In the genomic region with DNA sequence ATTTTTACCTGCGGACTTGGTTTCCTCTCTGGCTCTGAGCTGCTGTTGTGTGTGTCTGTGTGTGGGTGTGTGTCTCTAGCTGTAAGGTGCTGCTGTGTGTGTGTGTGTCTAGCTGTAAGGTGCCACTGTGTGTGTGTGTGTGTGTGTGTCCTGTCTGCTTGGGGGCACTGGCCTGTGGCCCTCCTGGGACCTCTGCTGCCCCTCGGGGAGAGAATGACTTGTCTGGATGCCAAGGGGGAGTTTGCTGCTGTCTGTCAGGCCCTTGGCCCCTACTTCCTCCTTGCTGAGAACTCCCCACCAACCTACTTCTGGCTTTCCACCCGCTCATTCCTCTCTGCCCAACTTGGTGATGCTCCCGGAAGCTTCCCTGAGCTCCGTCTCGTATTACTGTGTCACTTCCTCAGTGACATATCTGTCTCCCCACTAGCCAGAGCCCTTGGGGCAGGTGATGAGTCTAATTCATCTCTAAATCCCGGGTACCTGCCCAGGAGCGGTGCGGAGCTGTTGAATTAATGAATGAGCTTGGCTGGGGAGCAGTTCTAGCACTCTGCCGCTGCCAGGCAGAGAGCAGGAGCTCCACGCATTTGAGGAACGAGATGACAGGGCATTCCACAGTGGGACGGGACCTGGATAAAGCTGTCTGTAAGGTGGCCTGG, we compare ENCODE assay signal across 11 cellular contexts. TPM values are rescaled to one million over a fixed set of nuclear protein-coding genes. Genes with fewer than 3 reads are reported as not detected.
DNase-seq lines count a peak whose midpoint lies in the region; ATAC-seq, FAIRE-seq and TF ChIP-seq lines count a peak whose summit lies in the region.
"Had no signal": no experiment of that assay in that cellular context is flagged by ENCODE, and none has a peak within 500 bp of the region (broad histone marks: within the 10 kb centered on the region; RNA-seq: fewer than 3 reads in every experiment).

No MANE protein-coding gene starts in this region.

- H3K27me3 Mint-ChIP-seq in activated naive CD4-positive, alpha-beta T cell treated with anti-CD3 and anti-CD28 coated beads for 36 hours (ENCODE audit: low read depth), result no peaks in the 10 kb centered on the region
- H3K27me3 Mint-ChIP-seq in activated T-helper 17 cell treated with anti-CD3 and anti-CD28 coated beads, Interleukin-2, amount 50 U/mL, for 72 hours, result no peaks in the 10 kb centered on the region

- intact Hi-C loops in activated naive CD4-positive, alpha-beta T cell treated with anti-CD3 and anti-CD28 coated beads for 36 hours (cut with micrococcal nuclease), result no loop called here
- intact Hi-C loops in lower leg skin (cut with DNase I; ENCODE audit: low total_unique reads), result no loop called here

- peaks cover 10% of the 10 kb centered on the region for H3K36me3 Mint-ChIP-seq in activated naive CD4-positive, alpha-beta T cell treated with anti-CD3 and anti-CD28 coated beads for 36 hours (ENCODE audit: low read depth)
- H3K36me3 Mint-ChIP-seq in activated T-helper 17 cell treated with anti-CD3 and anti-CD28 coated beads, Interleukin-2, amount 50 U/mL, for 72 hours (ENCODE audit: low read depth), result peaks cover 41% of the 10 kb centered on the region

- CTCF ChIA-PET in activated naive CD4-positive, alpha-beta T cell treated with anti-CD3 and anti-CD28 coated beads for 36 hours (lab: Charles Lee), result no interaction called here

- DNase-seq in activated naive CD4-positive, alpha-beta T cell treated with anti-CD3 and anti-CD28 coated beads for 36 hours, result no peak
- no peak for DNase-seq in activated naive CD4-positive, alpha-beta T cell treated with anti-CD3 and anti-CD28 coated beads, Interleukin-2, amount 50 U/mL, for 16 hours
- DNase-seq in lower leg skin (ENCODE audit: low spot score in 2 of 2) (peak; percentile 11 to 76), tibial nerve (ENCODE audit: low spot score in 2 of 2) (no peak), NCI-H1092 (lab: John Stamatoyannopoulos, UW) (no peak), RCC 7860 (ENCODE audit: low spot score) (no peak)
- DNase-seq: activated CD4-positive, alpha-beta T cell treated with anti-CD3 and anti-CD28 coated beads, Interleukin-2, amount 50 U/mL, for 48 hours; mammary epithelial cell had no signal

- peak; percentile 51 for ATAC-seq in activated T-helper 17 cell treated with anti-CD3 and anti-CD28 coated beads, Interleukin-2, amount 50 U/mL, for 72 hours (replicated peaks)
- no peak for ATAC-seq in HG02973 (IDR thresholded peaks at IDR 0.05; ENCODE audit: unreplicated experiment)

- H3K27ac Mint-ChIP-seq in activated naive CD4-positive, alpha-beta T cell treated with anti-CD3 and anti-CD28 coated beads for 36 hours, result peak overlapping the region; percentile 61
- peak overlapping the region; percentile 42 for H3K27ac Mint-ChIP-seq in activated T-helper 17 cell treated with anti-CD3 and anti-CD28 coated beads, Interleukin-2, amount 50 U/mL, for 72 hours

- WGBS in lower leg skin, 2 donors, result 64 to 67% methylated on average over 13 of the region's 13 CpGs
- WGBS in tibial nerve, 2 donors, result 61 to 63% methylated on average over 13 of the region's 13 CpGs

- no peak overlapping the region for H3K4me3 Mint-ChIP-seq in activated naive CD4-positive, alpha-beta T cell treated with anti-CD3 and anti-CD28 coated beads for 36 hours
- peak overlapping the region; percentile 3 for H3K4me3 Mint-ChIP-seq in activated T-helper 17 cell treated with anti-CD3 and anti-CD28 coated beads, Interleukin-2, amount 50 U/mL, for 72 hours

- H3K9me3 ChIP-seq in tibial nerve, result no peaks in the 10 kb centered on the region

- H3K4me3 ChIP-seq in lower leg skin (ENCODE audit: low read depth, poor library complexity, severe bottlenecking), result no peak overlapping the region
- no peak overlapping the region for H3K4me3 ChIP-seq in tibial nerve

- H3K27me3 ChIP-seq in tibial nerve, result no peaks in the 10 kb centered on the region

- H3K9me3 Mint-ChIP-seq in activated naive CD4-positive, alpha-beta T cell treated with anti-CD3 and anti-CD28 coated beads for 36 hours, result no peaks in the 10 kb centered on the region
- no peaks in the 10 kb centered on the region for H3K9me3 Mint-ChIP-seq in activated T-helper 17 cell treated with anti-CD3 and anti-CD28 coated beads, Interleukin-2, amount 50 U/mL, for 72 hours

- TF ChIP-seq CTCF in lower leg skin (IDR thresholded peaks at IDR 0.05) (no peak), tibial nerve (IDR thresholded peaks at IDR 0.05) (no peak)

- peaks cover 0 to 41% (median 17%) of the 10 kb centered on the region in 3 donors for H3K36me3 ChIP-seq in tibial nerve

- peaks cover 0 to 80% (median 31%) of the 10 kb centered on the region in 4 donors for H3K4me1 ChIP-seq in tibial nerve

- TF ChIP-seq EP300 in tibial nerve (IDR thresholded peaks at IDR 0.05), result no peak

- H3K4me1 Mint-ChIP-seq in activated naive CD4-positive, alpha-beta T cell treated with anti-CD3 and anti-CD28 coated beads for 36 hours (ENCODE audit: low read depth), result peaks cover 32% of the 10 kb centered on the region
- peaks cover 26% of the 10 kb centered on the region for H3K4me1 Mint-ChIP-seq in activated T-helper 17 cell treated with anti-CD3 and anti-CD28 coated beads, Interleukin-2, amount 50 U/mL, for 72 hours

- FAIRE-seq in RCC 7860 (lab: Jason Lieb, UNC), result no peak

- TF ChIP-seq POLR2A in lower leg skin (IDR thresholded peaks at IDR 0.05) (no peak), tibial nerve (IDR thresholded peaks at IDR 0.05) (no peak)

- H3K27ac ChIP-seq in tibial nerve, result peak overlapping the region; percentile 21 to 77 (median 58)
- H3K27ac ChIP-seq: C4-2B had no signal

RNA-seq across cellular contexts. Expression of gene FBXO47, which starts 45.3 kb away (rescaled TPM):
- total RNA-seq in activated naive CD4-positive, alpha-beta T cell treated with anti-CD3 and anti-CD28 coated beads for 36 hours, result under 1 TPM; 0.14 to 0.15 TPM
- not detected for total RNA-seq in activated T-helper 17 cell treated with anti-CD3 and anti-CD28 coated beads, Interleukin-2, amount 50 U/mL, for 72 hours
- total RNA-seq in lower leg skin (not detected), tibial nerve (not detected)
- total RNA-seq: mammary epithelial cell had no signal

RNA-seq across cellular contexts. Expression of gene LASP1, which starts 52.0 kb away (rescaled TPM):
- total RNA-seq in activated naive CD4-positive, alpha-beta T cell treated with anti-CD3 and anti-CD28 coated beads for 36 hours, result 100 to 1,000 TPM; 105 to 113 TPM
- total RNA-seq in activated T-helper 17 cell treated with anti-CD3 and anti-CD28 coated beads, Interleukin-2, amount 50 U/mL, for 72 hours, result 100 to 1,000 TPM; 116 to 172 TPM
- total RNA-seq in lower leg skin, result 10 to 100 TPM; 51.8 to 76.2 (median 63.9) TPM
- total RNA-seq in tibial nerve, result 100 to 1,000 TPM; 110 to 165 (median 137) TPM

Comparison
In these comparisons a context has a peak if more than half of its experiments do, and no peak if none do; other contexts are left out.
1. DNase-seq: peak in lower leg skin (2 of 2); none in activated naive CD4-positive, alpha-beta T cell treated with anti-CD3 and anti-CD28 coated beads for 36 hours (single experiment), activated naive CD4-positive, alpha-beta T cell treated with anti-CD3 and anti-CD28 coated beads, Interleukin-2, amount 50 U/mL, for 16 hours (single experiment), tibial nerve (0 of 2), NCI-H1092 (single experiment) and RCC 7860 (single experiment).